ENCODE assay signal across 24 cellular contexts in genomic region chr11:79042824-79043223, GRCh38.
"Had no signal": no experiment of that assay in that cellular context is flagged by ENCODE, and none has a peak within 500 bp of the region (broad histone marks: within the 10 kb centered on the region; RNA-seq: fewer than 3 reads in every experiment).

No MANE protein-coding gene starts in this region.

- H3K4me1 ChIP-seq: esophagus muscularis mucosa, gastroesophageal sphincter, left ventricle myocardium inferior, right atrium auricular region, upper lobe of right lung had no signal

- H3K36me3 ChIP-seq: esophagus muscularis mucosa, gastroesophageal sphincter, left ventricle myocardium inferior, neutrophil, right atrium auricular region, sigmoid colon, tibial artery, upper lobe of right lung had no signal

- H3K9me3 ChIP-seq: esophagus muscularis mucosa, gastroesophageal sphincter, left ventricle myocardium inferior, neutrophil, right atrium auricular region, tibial artery, upper lobe of right lung had no signal

- H3K27me3 ChIP-seq: esophagus muscularis mucosa, gastroesophageal sphincter, right atrium auricular region, sigmoid colon, tibial artery, upper lobe of right lung had no signal

- H3K4me1 Mint-ChIP-seq: immature natural killer cell; naive thymus-derived CD4-positive, alpha-beta T cell had no signal

- H3K4me3 ChIP-seq: coronary artery, esophagus muscularis mucosa, gastroesophageal sphincter, left ventricle myocardium inferior, lung, right atrium auricular region, sigmoid colon, skin epidermis, tibial artery, upper lobe of right lung had no signal

- H3K4me3 Mint-ChIP-seq: endodermal cell; immature natural killer cell; naive thymus-derived CD4-positive, alpha-beta T cell; nephron progenitor cell had no signal

- H3K27ac ChIP-seq: coronary artery, esophagus muscularis mucosa, gastroesophageal sphincter, left ventricle myocardium inferior, neutrophil, right atrium auricular region, sigmoid colon, tibial artery, upper lobe of right lung had no signal

- DNase-seq: caudate nucleus; effector CD4-positive, alpha-beta T cell; endodermal cell; glutamatergic neuron; immature natural killer cell; kidney; left cardiac atrium; left ventricle myocardium inferior; mesendoderm; naive thymus-derived CD4-positive, alpha-beta T cell; nephron progenitor cell; posterior cingulate gyrus; sigmoid colon; stimulated activated CD4-positive, alpha-beta T cell treated with anti-CD3 and anti-CD28 coated beads, Interleukin-2, amount 100 ng/mL, for 48 hours; stimulated activated naive CD4-positive, alpha-beta T cell treated with Interleukin-2 at 50 U/mL for 16 hours; tibial artery; upper lobe of right lung had no signal

- H3K27ac Mint-ChIP-seq: endodermal cell; immature natural killer cell; naive thymus-derived CD4-positive, alpha-beta T cell; nephron progenitor cell had no signal

- H3K36me3 Mint-ChIP-seq: immature natural killer cell; naive thymus-derived CD4-positive, alpha-beta T cell had no signal
